ENCODE assay signal across 27 cellular contexts in the genomic region with DNA sequence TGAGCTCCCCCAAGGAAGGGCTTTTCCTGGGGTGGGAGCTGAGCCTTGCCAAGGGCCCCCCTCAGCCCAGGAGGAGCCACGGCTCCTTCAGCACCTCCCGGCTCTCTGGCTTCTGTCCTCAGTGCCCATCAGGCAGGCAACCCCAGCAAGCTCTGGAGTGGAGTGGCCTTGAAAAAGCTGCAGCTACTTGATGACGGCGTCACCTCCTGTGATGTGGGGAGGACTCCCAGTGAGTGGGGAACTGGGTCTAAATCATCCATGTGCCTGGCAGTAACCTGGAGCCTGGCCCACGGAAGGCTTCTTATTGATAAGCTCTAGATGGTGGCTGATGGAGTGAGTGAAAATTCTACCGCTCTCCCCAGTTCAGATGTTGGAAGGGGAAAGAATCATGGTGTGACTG.
"Had no signal": no experiment of that assay in that cellular context is flagged by ENCODE, and none has a peak within 500 bp of the region (broad histone marks: within the 10 kb centered on the region; RNA-seq: fewer than 3 reads in every experiment).

No MANE protein-coding gene starts in this region.

- DNase-seq: activated CD4-positive, alpha-beta T cell treated with anti-CD3 and anti-CD28 coated beads, Interleukin-2, amount 10 ng/mL, durations not matched to agents 24 days and 14 days; activated CD4-positive, CD25-positive, alpha-beta regulatory T cell treated with anti-CD3 and anti-CD28 coated beads, Interleukin-2, amount 50 U/mL, for 72 hours; activated naive CD8-positive, alpha-beta T cell treated with anti-CD3 and anti-CD28 coated beads, Interleukin-2, amount 50 U/mL, for 24 hours; activated T-cell treated with anti-CD3 and anti-CD28 coated beads, Interleukin-2, amount 50 U/mL, for 48 hours; anterior cingulate cortex; cerebellar nuclear complex; effector memory CD8-positive, alpha-beta T cell; erythroblast; head of caudate nucleus; hippocampal formation; kidney; naive B cell; occipital lobe; stimulated activated CD4-positive, alpha-beta T cell treated with anti-CD3 and anti-CD28 coated beads, Interleukin-15, amount 100 ng/mL, for 24 hours; stimulated activated CD4-positive, alpha-beta T cell treated with anti-CD3 and anti-CD28 coated beads, Interleukin-2, amount 100 ng/mL, for 24 hours; stimulated activated naive B cell treated with anti-CD40 and anti-IgM and Interleukin-4, amounts not matched to agents 10 μg/mL and 1 μg/mL and 100 μg/mL, for 72 hours; T-helper 2 cell had no signal

- H3K27ac ChIP-seq: coronary artery, gastroesophageal sphincter, right atrium auricular region, thoracic aorta had no signal

- H3K4me3 ChIP-seq: coronary artery, gastroesophageal sphincter, right atrium auricular region, thoracic aorta had no signal

- H3K27ac Mint-ChIP-seq: activated CD4-positive, alpha-beta T cell treated with anti-CD3 and anti-CD28 coated beads, Interleukin-2, amount 10 ng/mL, durations not matched to agents 24 days and 14 days; activated naive CD4-positive, alpha-beta T cell treated with anti-CD3 and anti-CD28 coated beads, Interleukin-2, amount 50 U/mL, for 24 hours; activated naive CD8-positive, alpha-beta T cell treated with anti-CD3 and anti-CD28 coated beads, Interleukin-2, amount 50 U/mL, for 24 hours; activated T-helper 2 cell treated with anti-CD3 and anti-CD28 coated beads, Interferon-gamma antibody, Interleukin-2, Interleukin-4, amounts not matched to agents 10 μg/mL and 5 μg/mL and 100 μg/mL, durations not matched to agents 14 hours and 24 hours and 36 hours; mesothelial cell of epicardium; stimulated activated naive B cell treated with anti-CD40 and anti-IgM and Interleukin-4, amounts not matched to agents 10 μg/mL and 1 μg/mL and 100 μg/mL, for 72 hours; type B pancreatic cell had no signal

- H3K36me3 ChIP-seq: gastroesophageal sphincter, right atrium auricular region, thoracic aorta had no signal

- H3K4me3 Mint-ChIP-seq: activated CD4-positive, alpha-beta memory T cell treated with anti-CD3 and anti-CD28 coated beads, Interleukin-2, amount 10 ng/mL, durations not matched to agents 7 days and 5 days; activated CD4-positive, alpha-beta T cell treated with anti-CD3 and anti-CD28 coated beads, Interleukin-2, amount 10 ng/mL, durations not matched to agents 24 days and 14 days; activated naive CD4-positive, alpha-beta T cell treated with anti-CD3 and anti-CD28 coated beads, Interleukin-2, amount 50 U/mL, for 24 hours; activated naive CD8-positive, alpha-beta T cell treated with anti-CD3 and anti-CD28 coated beads, Interleukin-2, amount 50 U/mL, for 24 hours; mesothelial cell of epicardium; naive B cell; neural crest cell; stimulated activated naive B cell treated with anti-CD40 and anti-IgM and Interleukin-4, amounts not matched to agents 10 μg/mL and 1 μg/mL and 100 μg/mL, for 72 hours; type B pancreatic cell had no signal

- H3K36me3 Mint-ChIP-seq: activated naive CD4-positive, alpha-beta T cell treated with anti-CD3 and anti-CD28 coated beads, Interleukin-2, amount 50 U/mL, for 24 hours; mesothelial cell of epicardium; naive B cell; stimulated activated naive B cell treated with anti-CD40 and anti-IgM and Interleukin-4, amounts not matched to agents 10 μg/mL and 1 μg/mL and 100 μg/mL, for 72 hours; type B pancreatic cell had no signal

- H3K4me1 Mint-ChIP-seq: activated CD4-positive, alpha-beta T cell treated with anti-CD3 and anti-CD28 coated beads, Interleukin-2, amount 10 ng/mL, durations not matched to agents 24 days and 14 days; activated naive CD4-positive, alpha-beta T cell treated with anti-CD3 and anti-CD28 coated beads, Interleukin-2, amount 50 U/mL, for 24 hours; naive B cell; neural crest cell; stimulated activated naive B cell treated with anti-CD40 and anti-IgM and Interleukin-4, amounts not matched to agents 10 μg/mL and 1 μg/mL and 100 μg/mL, for 72 hours had no signal

- H3K27me3 ChIP-seq: right atrium auricular region had no signal

- H3K9me3 Mint-ChIP-seq: activated CD4-positive, alpha-beta memory T cell treated with anti-CD3 and anti-CD28 coated beads, Interleukin-2, amount 10 ng/mL, durations not matched to agents 7 days and 5 days; activated CD4-positive, alpha-beta T cell treated with anti-CD3 and anti-CD28 coated beads, Interleukin-2, amount 10 ng/mL, durations not matched to agents 24 days and 14 days; activated naive CD4-positive, alpha-beta T cell treated with anti-CD3 and anti-CD28 coated beads, Interleukin-2, amount 50 U/mL, for 24 hours; activated naive CD8-positive, alpha-beta T cell treated with anti-CD3 and anti-CD28 coated beads, Interleukin-2, amount 50 U/mL, for 24 hours; activated T-helper 2 cell treated with anti-CD3 and anti-CD28 coated beads, Interferon-gamma antibody, Interleukin-2, Interleukin-4, amounts not matched to agents 10 μg/mL and 5 μg/mL and 100 μg/mL, durations not matched to agents 14 hours and 24 hours and 36 hours; effector memory CD8-positive, alpha-beta T cell; mesothelial cell of epicardium; naive B cell; neural crest cell; stimulated activated naive B cell treated with anti-CD40 and anti-IgM and Interleukin-4, amounts not matched to agents 10 μg/mL and 1 μg/mL and 100 μg/mL, for 72 hours; type B pancreatic cell had no signal

- H3K4me1 ChIP-seq: gastroesophageal sphincter, right atrium auricular region had no signal

- H3K9me3 ChIP-seq: gastroesophageal sphincter, right atrium auricular region, thoracic aorta had no signal

- ATAC-seq: activated naive CD8-positive, alpha-beta T cell treated with anti-CD3 and anti-CD28 coated beads, Interleukin-2, amount 50 U/mL, for 24 hours; effector memory CD8-positive, alpha-beta T cell; gastroesophageal sphincter; stimulated activated naive B cell treated with anti-CD40 and anti-IgM and Interleukin-4, amounts not matched to agents 10 μg/mL and 1 μg/mL and 100 μg/mL, for 72 hours had no signal

- H3K27me3 Mint-ChIP-seq: activated naive CD4-positive, alpha-beta T cell treated with anti-CD3 and anti-CD28 coated beads, Interleukin-2, amount 50 U/mL, for 24 hours had no signal
